22 cellular contexts compared by ENCODE assay signal in the genomic region with DNA sequence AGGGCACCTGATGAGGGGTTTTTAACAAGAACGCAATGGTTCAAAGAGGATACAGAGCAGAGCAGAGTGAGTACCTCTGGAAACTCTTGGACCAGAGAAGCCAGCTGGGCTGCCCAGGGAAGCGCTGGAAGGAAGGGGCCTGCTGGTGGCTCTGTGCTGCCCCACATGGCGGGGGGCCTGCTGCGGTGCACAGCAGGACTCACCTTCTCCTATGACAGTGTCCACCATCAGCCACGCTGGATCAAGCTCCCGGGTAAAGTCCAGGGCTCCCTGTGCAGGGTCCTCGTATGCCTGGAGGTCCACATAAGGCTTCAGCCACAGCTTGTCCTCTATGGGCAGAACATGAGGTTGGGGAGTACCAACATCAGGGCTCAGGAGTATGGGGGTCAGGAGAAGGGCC. TPM values are rescaled to one million over a fixed set of nuclear protein-coding genes. Genes with fewer than 3 reads are reported as not detected.
"Had no signal": no experiment of that assay in that cellular context is flagged by ENCODE, and none has a peak within 500 bp of the region (broad histone marks: within the 10 kb centered on the region; RNA-seq: fewer than 3 reads in every experiment).

No MANE protein-coding gene starts in this region.

- H3K9me3 ChIP-seq: ascending aorta, breast epithelium, testis had no signal

- ATAC-seq: activated CD8-positive, alpha-beta T cell treated with anti-CD3 and anti-CD28 coated beads, Interleukin-2, amount 10 ng/mL, durations not matched to agents 7 days and 5 days; activated naive CD8-positive, alpha-beta T cell treated with anti-CD3 and anti-CD28 coated beads, Interleukin-2, amount 50 U/mL, for 24 hours; effector memory CD8-positive, alpha-beta T cell; natural killer cell treated with Interleukin-12 subunit alpha and Interleukin-12 subunit beta and Interleukin-15 and Interleukin-18, amount 100 ng/mL, for 72 hours had no signal

- H3K36me3 ChIP-seq: breast epithelium had no signal

- H3K4me1 Mint-ChIP-seq: activated B cell treated with CpG ODN at 0.5 μM for 24 hours had no signal

- H3K4me3 ChIP-seq: ascending aorta, breast epithelium, testis had no signal

- H3K27me3 Mint-ChIP-seq: activated B cell treated with CpG ODN at 0.5 μM for 24 hours; activated naive CD8-positive, alpha-beta T cell treated with anti-CD3 and anti-CD28 coated beads, Interleukin-2, amount 50 U/mL, for 24 hours; dendritic cell treated with granulocyte-macrophage colony-stimulating factor and Interleukin-4, amounts not matched to agents 40 ng/mL and 50 ng/mL, for 4 days; effector memory CD8-positive, alpha-beta T cell; natural killer cell treated with Interleukin-12 subunit alpha and Interleukin-12 subunit beta and Interleukin-15 and Interleukin-18, amount 100 ng/mL, for 72 hours; stimulated activated naive CD8-positive, alpha-beta T cell treated with anti-CD3 and anti-CD28 coated beads, Interleukin-15, Interleukin-2, amounts not matched to agents 100 ng/mL and 50 ng/mL, for 24 hours had no signal

- H3K36me3 Mint-ChIP-seq: natural killer cell treated with Interleukin-12 subunit alpha and Interleukin-12 subunit beta and Interleukin-15 and Interleukin-18, amount 100 ng/mL, for 72 hours had no signal

- H3K27ac ChIP-seq: breast epithelium, epithelial cell of prostate, testis had no signal

- H3K4me3 Mint-ChIP-seq: activated B cell treated with CpG ODN at 0.5 μM for 24 hours; activated CD8-positive, alpha-beta T cell treated with anti-CD3 and anti-CD28 coated beads, Interleukin-2, amount 10 ng/mL, durations not matched to agents 7 days and 5 days; activated naive CD8-positive, alpha-beta T cell treated with anti-CD3 and anti-CD28 coated beads, Interleukin-2, amount 50 U/mL, for 24 hours; dendritic cell treated with granulocyte-macrophage colony-stimulating factor and Interleukin-4, amounts not matched to agents 40 ng/mL and 50 ng/mL, for 4 days; effector memory CD8-positive, alpha-beta T cell; natural killer cell treated with Interleukin-12 subunit alpha and Interleukin-12 subunit beta and Interleukin-15 and Interleukin-18, amount 100 ng/mL, for 72 hours; stimulated activated naive CD8-positive, alpha-beta T cell treated with anti-CD3 and anti-CD28 coated beads, Interleukin-15, Interleukin-2, amounts not matched to agents 100 ng/mL and 50 ng/mL, for 24 hours had no signal

- DNase-seq: activated B cell treated with CpG ODN at 0.5 μM for 24 hours; activated CD4-positive, alpha-beta T cell treated with anti-CD3 and anti-CD28 coated beads for 48 hours; activated CD8-positive, alpha-beta memory T cell treated with anti-CD3 and anti-CD28 coated beads, Interleukin-2, amount 50 U/mL, for 4 hours; activated CD8-positive, alpha-beta T cell treated with anti-CD3 and anti-CD28 coated beads, Interleukin-2, amount 10 ng/mL, durations not matched to agents 7 days and 5 days; activated naive CD4-positive, alpha-beta T cell; activated naive CD8-positive, alpha-beta T cell treated with anti-CD3 and anti-CD28 coated beads, Interleukin-2, amount 50 U/mL, for 24 hours; effector memory CD8-positive, alpha-beta T cell; foreskin melanocyte; left colon; T-helper 2 cell; testis had no signal

- H3K27me3 ChIP-seq: ascending aorta, breast epithelium, testis had no signal

- H3K9me3 Mint-ChIP-seq: activated B cell treated with CpG ODN at 0.5 μM for 24 hours; activated naive CD8-positive, alpha-beta T cell treated with anti-CD3 and anti-CD28 coated beads, Interleukin-2, amount 50 U/mL, for 24 hours; dendritic cell treated with granulocyte-macrophage colony-stimulating factor and Interleukin-4, amounts not matched to agents 40 ng/mL and 50 ng/mL, for 4 days; effector memory CD8-positive, alpha-beta T cell; natural killer cell treated with Interleukin-12 subunit alpha and Interleukin-12 subunit beta and Interleukin-15 and Interleukin-18, amount 100 ng/mL, for 72 hours; stimulated activated naive CD8-positive, alpha-beta T cell treated with anti-CD3 and anti-CD28 coated beads, Interleukin-15, Interleukin-2, amounts not matched to agents 100 ng/mL and 50 ng/mL, for 24 hours had no signal

- H3K27ac Mint-ChIP-seq: activated B cell treated with CpG ODN at 0.5 μM for 24 hours; activated CD8-positive, alpha-beta T cell treated with anti-CD3 and anti-CD28 coated beads, Interleukin-2, amount 10 ng/mL, durations not matched to agents 7 days and 5 days; activated naive CD8-positive, alpha-beta T cell treated with anti-CD3 and anti-CD28 coated beads, Interleukin-2, amount 50 U/mL, for 24 hours; dendritic cell treated with granulocyte-macrophage colony-stimulating factor and Interleukin-4, amounts not matched to agents 40 ng/mL and 50 ng/mL, for 4 days; natural killer cell treated with Interleukin-12 subunit alpha and Interleukin-12 subunit beta and Interleukin-15 and Interleukin-18, amount 100 ng/mL, for 72 hours; stimulated activated naive CD8-positive, alpha-beta T cell treated with anti-CD3 and anti-CD28 coated beads, Interleukin-15, Interleukin-2, amounts not matched to agents 100 ng/mL and 50 ng/mL, for 24 hours had no signal

RNA-seq across cellular contexts. Expression of gene EPHA1, which starts 12.5 kb away (rescaled TPM):
- total RNA-seq: activated B cell treated with CpG ODN at 0.5 μM for 24 hours, ascending aorta had no signal

RNA-seq across cellular contexts. Expression of gene FAM131B, which starts 33.7 kb away (rescaled TPM):
- total RNA-seq: activated B cell treated with CpG ODN at 0.5 μM for 24 hours had no signal

RNA-seq across cellular contexts. Expression of gene TAS2R60, which starts 47.1 kb away (rescaled TPM):
- total RNA-seq: activated B cell treated with CpG ODN at 0.5 μM for 24 hours; ascending aorta; cerebellum; fibroblast of lung; left colon; mucosa of gallbladder; natural killer cell treated with Interleukin-12 subunit alpha and Interleukin-12 subunit beta and Interleukin-15 and Interleukin-18, amount 100 ng/mL, for 72 hours; right cardiac atrium; testis had no signal
- polyA plus RNA-seq: fibroblast of lung, right cardiac atrium, urinary bladder had no signal
